Comparison of ENCODE assay signal across 8 cellular contexts in the genomic region with DNA sequence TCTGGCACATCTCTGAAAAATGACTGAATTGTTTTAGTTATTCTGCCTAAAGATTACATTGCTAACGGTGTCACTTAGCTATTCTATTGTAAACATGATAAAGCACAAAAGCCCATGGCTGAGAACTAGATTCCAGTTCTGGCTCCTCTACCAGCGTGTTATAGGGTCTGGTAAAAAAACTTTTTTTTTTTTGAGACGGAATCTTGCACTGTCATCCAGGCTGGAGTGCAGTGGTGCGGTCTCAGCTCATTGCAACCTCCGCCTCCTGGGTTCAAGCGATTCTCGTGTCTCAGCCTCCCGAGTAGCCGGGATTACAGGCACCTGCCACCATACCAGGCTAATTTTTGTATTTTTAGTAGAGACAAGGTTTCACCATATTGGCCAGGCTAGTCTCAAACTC.
DNase-seq lines count a peak whose midpoint lies in the region; ATAC-seq, FAIRE-seq and TF ChIP-seq lines count a peak whose summit lies in the region.
"Not testable (repeated sequence)": the region's sequence is repeated elsewhere in the genome, so short reads cannot be mapped to it uniquely, and the experiment has no call there.

No MANE protein-coding gene starts in this region.

- intact Hi-C loops in K562 (cut with micrococcal nuclease): not testable (repeated sequence)

- H4K8ac ChIP-seq in mesendoderm (ENCODE audit: low read depth, low read length): not testable (repeated sequence)

- H3K4me2 ChIP-seq in GM23338; Loucy (ENCODE audit: low read depth, low read length, poor library complexity, severe bottlenecking); mesendoderm (ENCODE audit: low read length): not testable (repeated sequence)
- H3K4me2 ChIP-seq in KMS-11 (peak overlapping the region; percentile 74; the same call in 1 of the 2 replicates), K562 (ENCODE audit: insufficient read depth, low read length) (peak overlapping the region; percentile 55)

- H3K4me1 ChIP-seq in GM23338 (ENCODE audit: insufficient read depth) (peaks cover 21% of the 10 kb centered on the region; the same call in 1 of the 2 replicates), HUES6 (ENCODE audit: control insufficient read depth, insufficient read depth, low read length) (peaks cover 46% of the 10 kb centered on the region), KMS-11 (ENCODE audit: low read depth, poor library complexity, severe bottlenecking) (peaks cover 68% of the 10 kb centered on the region), Loucy (ENCODE audit: insufficient read depth, low read length, poor library complexity, severe bottlenecking) (peaks cover 26% of the 10 kb centered on the region), K562 (replicated peaks in 1 of 2; ENCODE audit: control insufficient read depth in 2 of 2, insufficient read depth in 2 of 2, low read length in 2 of 2) (peaks cover 18 to 36% of the 10 kb centered on the region in 2 experiments)
- not testable (repeated sequence) for H3K4me1 ChIP-seq in mesendoderm (ENCODE audit: control insufficient read depth, low read depth, low read length)

- H3K9me1 ChIP-seq in K562 (ENCODE audit: control insufficient read depth, insufficient read depth, low read length): not testable (repeated sequence)

- not testable (repeated sequence) for H3K27me3 Mint-ChIP-seq in GM23338 (ENCODE audit: insufficient read depth, low read depth, poor library complexity)

- H2AK5ac ChIP-seq in mesendoderm (ENCODE audit: low read length): not testable (repeated sequence)

- ATAC-seq in GM23338: not testable (repeated sequence)
- ATAC-seq in K562: peak; percentile 36

- not testable (repeated sequence) for H2BK120ac ChIP-seq in mesendoderm (ENCODE audit: low read depth, low read length)

- H3K9ac ChIP-seq in HUES6 (ENCODE audit: low read length): peak overlapping the region; percentile 22
- H3K9ac ChIP-seq in KMS-11; SK-N-MC (ENCODE audit: insufficient read length); mesendoderm (ENCODE audit: low read length): not testable (repeated sequence)
- peak overlapping the region; percentile 64 for H3K9ac ChIP-seq in Loucy (ENCODE audit: low read depth, low read length, poor library complexity, severe bottlenecking)
- peak overlapping the region in 1 of 2 experiments; percentile 44; a peak in 2 of 4 replicates for H3K9ac ChIP-seq in K562 (ENCODE audit: insufficient read depth in 1 of 2, low read depth in 2 of 2, low read length in 2 of 2)

- H3K18ac ChIP-seq in mesendoderm (ENCODE audit: low read length): peak overlapping the region; percentile 64

- TF ChIP-seq POLR2A in K562 (conservative IDR thresholded peaks at IDR 0.05): not testable (repeated sequence)

- H2AFZ ChIP-seq in GM23338; KMS-11 (ENCODE audit: low read depth); Loucy (ENCODE audit: low read length): not testable (repeated sequence)
- H2AFZ ChIP-seq in K562 (ENCODE audit: low read depth, low read length): peak overlapping the region; percentile 75

- not testable (repeated sequence) for H3K4me3 Mint-ChIP-seq in GM23338

- not testable (repeated sequence) for H3K36me3 ChIP-seq in GM23338 (ENCODE audit: insufficient read depth); HUES6 (ENCODE audit: control insufficient read depth, insufficient read depth, low read length); KMS-11 (ENCODE audit: insufficient read depth); Loucy (ENCODE audit: insufficient read depth, low read length); SK-N-MC (ENCODE audit: insufficient read depth, low read length); K562 (ENCODE audit: control insufficient read depth, insufficient read depth, low read length); mesendoderm (ENCODE audit: control insufficient read depth, insufficient read depth, low read length)

- not testable (repeated sequence) for H3K9me3 ChIP-seq in HUES6 (ENCODE audit: control insufficient read depth, insufficient read depth, low read depth, low read length); Loucy (ENCODE audit: insufficient read depth, low read depth, low read length); SK-N-MC (ENCODE audit: low read depth, low read length); K562 (replicated peaks; ENCODE audit: control insufficient read depth, insufficient read depth, low read depth, low read length)

- not testable (repeated sequence) for TF ChIP-seq RAD21 in K562 (CRISPR knock-in tag; conservative IDR thresholded peaks at IDR 0.05 in 1 of 2, IDR thresholded peaks at IDR 0.05 in 1 of 2)

- not testable (repeated sequence) for H3K27ac Mint-ChIP-seq in GM23338

- not testable (repeated sequence) for FAIRE-seq in K562 (lab: Jason Lieb, UNC)

- H3F3A ChIP-seq in GM23338 (replicated peaks; ENCODE audit: low read depth); Loucy (ENCODE audit: low read depth): not testable (repeated sequence)

- H3K4me1 Mint-ChIP-seq in GM23338: peaks cover 34% of the 10 kb centered on the region

- not testable (repeated sequence) for TF ChIP-seq EP300 in K562 (IDR thresholded peaks at IDR 0.05; ENCODE audit: low read length)

- not testable (repeated sequence) for H3K4me3 ChIP-seq in GM23338; HL-60 (replicated peaks; ENCODE audit: insufficient read depth, low read length); HUES6 (ENCODE audit: low read depth, low read length); KMS-11 (IDR thresholded peaks at IDR 0.05; ENCODE audit: insufficient read depth, low read depth, low read length); Loucy (ENCODE audit: low read length, poor library complexity, severe bottlenecking); SK-N-MC; K562; mesendoderm (ENCODE audit: low read length)

- in situ Hi-C loops in K562 (cut with MboI): not testable (repeated sequence)

- not testable (repeated sequence) for H3K9me2 ChIP-seq in GM23338 (ENCODE audit: insufficient read depth); Loucy (replicated peaks; ENCODE audit: low read depth, low read length)

- not testable (repeated sequence) for DNase-seq in GM23338 (ENCODE audit: low spot score); HL-60 (ENCODE audit: low read depth in 1 of 2, low spot score in 1 of 2); SK-N-MC (ENCODE audit: low read depth, low spot score); mesendoderm
- peak in 2 of 4 experiments; percentile 16 to 26 for DNase-seq in K562 (ENCODE audit: extremely low read depth in 1 of 4, low spot score in 3 of 4)

- BruUV-seq in K562 (replicated peaks; lab: Mats Ljungman, UMichigan): not testable (repeated sequence)

- CTCF ChIA-PET in K562 (lab: Yijun Ruan, JAX; ENCODE audit: low intra/inter-chr PET ratio): not testable (repeated sequence)

- WGBS in K562 (ENCODE audit: insufficient coverage, low coverage, missing lambda C conversion rate): 17% methylated on average over 9 of the region's 9 CpGs
- no CpG with 5 or more reads among the region's 9 CpGs for WGBS in mesendoderm (ENCODE audit: extremely low coverage, insufficient coverage, low lambda C conversion rate)

- not testable (repeated sequence) for H3K23ac ChIP-seq in mesendoderm (ENCODE audit: low read length)

- H4K20me1 ChIP-seq in GM23338 (replicated peaks; ENCODE audit: insufficient read depth); KMS-11 (ENCODE audit: insufficient read depth); Loucy (ENCODE audit: insufficient read depth, low read length, poor library complexity, severe bottlenecking); K562 (replicated peaks; ENCODE audit: control insufficient read depth, insufficient read depth, low read length): not testable (repeated sequence)

- not testable (repeated sequence) for H3K56ac ChIP-seq in mesendoderm (ENCODE audit: low read length)

- POLR2A ChIA-PET in K562 (lab: Yijun Ruan, JAX): interaction anchor here (2.3 kb wide), 1 partner anchor 98 kb away, joined by 25 read pairs; no protein-coding TSS in a partner anchor

- H3K27ac ChIP-seq in GM23338 (ENCODE audit: low read depth): 0 out of 2 replicates have a peak overlapping the region, but pooled peaks have one; percentile 21
- H3K27ac ChIP-seq in HL-60 (replicated peaks): peak overlapping the region; percentile 65
- peak overlapping the region; percentile 39; the same call in 1 of the 2 replicates for H3K27ac ChIP-seq in HUES6 (ENCODE audit: low read depth, low read length)
- H3K27ac ChIP-seq in KMS-11: peak overlapping the region; percentile 83; the same call in 1 of the 2 replicates
- peak overlapping the region; percentile 45; the same call in 1 of the 2 replicates for H3K27ac ChIP-seq in SK-N-MC
- H3K27ac ChIP-seq in K562 (ENCODE audit: extremely low read depth, low read depth, low read length): peak overlapping the region; percentile 53; the same call in 2 of the 3 replicates
- not testable (repeated sequence) for H3K27ac ChIP-seq in mesendoderm (ENCODE audit: low read depth, low read length)

- not testable (repeated sequence) for H3K79me1 ChIP-seq in mesendoderm (ENCODE audit: low read length)

- not testable (repeated sequence) for H2BK5ac ChIP-seq in mesendoderm (ENCODE audit: low read length)

- H3K27me3 ChIP-seq in GM23338 (ENCODE audit: insufficient read depth); HL-60 (ENCODE audit: insufficient read depth, poor library complexity, severe bottlenecking); HUES6 (ENCODE audit: control insufficient read depth, insufficient read depth, low read length); KMS-11 (ENCODE audit: insufficient read depth, low read depth); Loucy (ENCODE audit: insufficient read depth, low read length, poor library complexity, severe bottlenecking); K562 (ENCODE audit: control insufficient read depth in 2 of 2, insufficient read depth in 2 of 2, low read length in 2 of 2); mesendoderm (ENCODE audit: insufficient read depth, low read length, poor library complexity): not testable (repeated sequence)

- H2BK15ac ChIP-seq in mesendoderm (replicated peaks; ENCODE audit: low read depth): not testable (repeated sequence)

- H3K36me3 Mint-ChIP-seq in GM23338 (ENCODE audit: low read depth): not testable (repeated sequence)

- not testable (repeated sequence) for H3K4ac ChIP-seq in mesendoderm (ENCODE audit: low read depth, low read length)

- not testable (repeated sequence) for H4K5ac ChIP-seq in mesendoderm (ENCODE audit: low read length)

- TF ChIP-seq CTCF in GM23338 (conservative IDR thresholded peaks at IDR 0.05; ENCODE audit: low read depth in 2 of 2); HL-60 (IDR thresholded peaks at IDR 0.05; ENCODE audit: insufficient read depth, low read length); KMS-11 (conservative IDR thresholded peaks at IDR 0.05; ENCODE audit: low read depth, low read length); Loucy (conservative IDR thresholded peaks at IDR 0.05; ENCODE audit: low read length); K562 (IDR thresholded peaks at IDR 0.05 in 2 of 3, conservative IDR thresholded peaks at IDR 0.05 in 1 of 3; ENCODE audit: insufficient read depth in 2 of 3, low read depth in 1 of 3, low read length in 3 of 3): not testable (repeated sequence)

- not testable (repeated sequence) for H3K79me2 ChIP-seq in GM23338 (replicated peaks; ENCODE audit: insufficient read depth); KMS-11 (ENCODE audit: insufficient read depth, low read depth); Loucy (ENCODE audit: insufficient read depth, low read length); K562 (ENCODE audit: control insufficient read depth, insufficient read depth, low read length); mesendoderm (ENCODE audit: control insufficient read depth, insufficient read depth, low read length)

- not testable (repeated sequence) for H3K9me3 Mint-ChIP-seq in GM23338
